ENCODE assay signal across 8 cellular contexts in genomic region chr1:40039757-40040510, GRCh38. TPM values are rescaled to one million over a fixed set of nuclear protein-coding genes. Genes with fewer than 3 reads are reported as not detected.
DNase-seq lines count a peak whose midpoint lies in the region; ATAC-seq, FAIRE-seq and TF ChIP-seq lines count a peak whose summit lies in the region.

No MANE protein-coding gene starts in this region.

- CTCF ChIA-PET in activated B cell treated with CpG ODN at 0.5 μM for 24 hours (lab: Charles Lee), result interaction anchor here (1.1 to 2.1 kb wide), 10 partner anchors 17 to 138 kb away, joined by 3 to 12 read pairs (median 4); no protein-coding TSS in a partner anchor

- no peaks in the 10 kb centered on the region for H3K9me3 ChIP-seq in kidney (ENCODE audit: control insufficient read depth in 1 of 2, low read length in 2 of 2)

- peak overlapping the region; percentile 98 for H3K4me3 Mint-ChIP-seq in activated B cell treated with CpG ODN at 0.5 μM for 24 hours

- intact Hi-C loops in activated B cell treated with CpG ODN at 0.5 μM for 24 hours (cut with micrococcal nuclease), result loop anchor here (1.0 to 5.0 kb wide), 8 partner anchors 25 to 352 kb away; partner anchors contain the start of genes MFSD2A and ZMPSTE24
- intact Hi-C loops in kidney (cut with DNase I), result no loop called here

- POLR2A ChIA-PET in activated B cell treated with CpG ODN at 0.5 μM for 24 hours (lab: Charles Lee), result interaction anchor here (0.6 to 4.4 kb wide), 38 partner anchors 10 to 770 kb away, joined by 3 to 90 read pairs (median 4); partner anchors contain the start of genes MFSD2A, NFYC, PPT1 and ZMPSTE24

- peak; percentile 99 for DNase-seq in NCI-H2107 (lab: John Stamatoyannopoulos, UW)
- peak; percentile 71 for DNase-seq in activated B cell treated with CpG ODN at 0.5 μM for 24 hours
- peak; percentile 86 to 96 for DNase-seq in cardiac fibroblast (ENCODE audit: low read depth in 2 of 2)
- DNase-seq in kidney, result peak; percentile 97
- peak in 3 of 4 experiments; percentile 31 to 71 (median 56) for DNase-seq in stimulated activated CD4-positive, alpha-beta T cell treated with anti-CD3 and anti-CD28 coated beads, Interleukin-1b, Interleukin-23, amount 100 ng/mL, for 24 hours (ENCODE audit: low read depth in 4 of 4, low spot score in 1 of 4)

- H2AFZ ChIP-seq in ACC112 (ENCODE audit: low read length, unreplicated experiment), result peak overlapping the region; percentile 64

- H3K27ac Mint-ChIP-seq in activated B cell treated with CpG ODN at 0.5 μM for 24 hours, result peak overlapping the region; percentile 94

- no peak for FAIRE-seq in kidney (lab: Jason Lieb, UNC)

- no peaks in the 10 kb centered on the region for H3K27me3 Mint-ChIP-seq in activated B cell treated with CpG ODN at 0.5 μM for 24 hours

- peak overlapping the region; percentile 95 to 98 for H3K9ac ChIP-seq in kidney (ENCODE audit: low read length in 2 of 2)

- H3K27me3 ChIP-seq in ACC112 (ENCODE audit: insufficient read depth, low read length), result no peaks in the 10 kb centered on the region

- peak overlapping the region; percentile 90 for H3K4me3 ChIP-seq in ACC112 (ENCODE audit: low read depth, low read length)
- peak overlapping the region; percentile 74 to 78 for H3K4me3 ChIP-seq in cardiac fibroblast (replicated peaks in 1 of 2; ENCODE audit: low read depth in 2 of 2, low read length in 2 of 2)
- peak overlapping the region; percentile 67 to 100 for H3K4me3 ChIP-seq in kidney (ENCODE audit: low read length in 2 of 2)

- H3K79me2 ChIP-seq in ACC112 (ENCODE audit: control insufficient read depth, insufficient read depth, low read length, unreplicated experiment), result peaks cover 42% of the 10 kb centered on the region

- H3K36me3 ChIP-seq in ACC112 (ENCODE audit: insufficient read depth, low read length) (peaks cover 4% of the 10 kb centered on the region; the same call in 1 of the 2 replicates), kidney (ENCODE audit: control insufficient read depth in 1 of 2, insufficient read depth in 2 of 2, low read length in 2 of 2) (no peaks in the 10 kb centered on the region)

- H3K4me1 ChIP-seq in ACC112 (ENCODE audit: control insufficient read depth, insufficient read depth, low read length, unreplicated experiment) (peaks cover 50% of the 10 kb centered on the region), kidney (ENCODE audit: control insufficient read depth in 1 of 2, insufficient read depth in 1 of 2, low read depth in 1 of 2, low read length in 2 of 2) (peaks cover 16 to 22% of the 10 kb centered on the region in 2 donors)

- ATAC-seq in GM18511 (IDR thresholded peaks at IDR 0.05; ENCODE audit: unreplicated experiment), result peak; percentile 73
- ATAC-seq in HG02973 (IDR thresholded peaks at IDR 0.05; ENCODE audit: unreplicated experiment), result peak; percentile 61
- peak; percentile 53 for ATAC-seq in activated B cell treated with CpG ODN at 0.5 μM for 24 hours (ENCODE audit: low read depth)

- no peaks in the 10 kb centered on the region for H3K9me3 Mint-ChIP-seq in activated B cell treated with CpG ODN at 0.5 μM for 24 hours

- TF ChIP-seq CTCF in activated B cell treated with CpG ODN at 0.5 μM for 24 hours (IDR thresholded peaks at IDR 0.05) (no peak), cardiac fibroblast (IDR thresholded peaks at IDR 0.05; ENCODE audit: low read depth, low read length) (no peak), kidney (IDR thresholded peaks at IDR 0.05; ENCODE audit: borderline replicate concordance, extremely low read depth, insufficient read depth) (no peak)

- H3K27ac ChIP-seq in ACC112 (ENCODE audit: low read depth, low read length) (peak overlapping the region; percentile 95), kidney (ENCODE audit: low read depth in 2 of 2, low read length in 2 of 2) (peak overlapping the region; percentile 96 to 99)

- H3K4me1 Mint-ChIP-seq in activated B cell treated with CpG ODN at 0.5 μM for 24 hours, result peaks cover 73% of the 10 kb centered on the region

- peaks cover 30% of the 10 kb centered on the region for H3K36me3 Mint-ChIP-seq in activated B cell treated with CpG ODN at 0.5 μM for 24 hours (ENCODE audit: low read depth)

RNA-seq across cellular contexts. Expression of gene CAP1, which starts 0.6 kb away (rescaled TPM):
- total RNA-seq in activated B cell treated with CpG ODN at 0.5 μM for 24 hours (410 and 411 TPM in 2 replicates), kidney (328 TPM)
- polyA plus RNA-seq in kidney (ENCODE audit: insufficient read depth, low read depth, low replicate concordance), result 128 TPM

RNA-seq across cellular contexts. Expression of gene PPT1, which starts 57.1 kb away (rescaled TPM):
- 41.8 and 43.5 TPM in 2 replicates for total RNA-seq in activated B cell treated with CpG ODN at 0.5 μM for 24 hours
- 95.5 TPM for total RNA-seq in kidney
- 110 TPM for polyA plus RNA-seq in kidney (ENCODE audit: insufficient read depth, low read depth, low replicate concordance)

Comparison
In these comparisons a context has a peak if more than half of its experiments do, and no peak if none do; other contexts are left out.
1. Peak in every context shown above with its lines: DNase-seq, ATAC-seq, H3K4me3 ChIP-seq and H3K27ac ChIP-seq.